8 cellular contexts compared by ENCODE assay signal in the genomic region with DNA sequence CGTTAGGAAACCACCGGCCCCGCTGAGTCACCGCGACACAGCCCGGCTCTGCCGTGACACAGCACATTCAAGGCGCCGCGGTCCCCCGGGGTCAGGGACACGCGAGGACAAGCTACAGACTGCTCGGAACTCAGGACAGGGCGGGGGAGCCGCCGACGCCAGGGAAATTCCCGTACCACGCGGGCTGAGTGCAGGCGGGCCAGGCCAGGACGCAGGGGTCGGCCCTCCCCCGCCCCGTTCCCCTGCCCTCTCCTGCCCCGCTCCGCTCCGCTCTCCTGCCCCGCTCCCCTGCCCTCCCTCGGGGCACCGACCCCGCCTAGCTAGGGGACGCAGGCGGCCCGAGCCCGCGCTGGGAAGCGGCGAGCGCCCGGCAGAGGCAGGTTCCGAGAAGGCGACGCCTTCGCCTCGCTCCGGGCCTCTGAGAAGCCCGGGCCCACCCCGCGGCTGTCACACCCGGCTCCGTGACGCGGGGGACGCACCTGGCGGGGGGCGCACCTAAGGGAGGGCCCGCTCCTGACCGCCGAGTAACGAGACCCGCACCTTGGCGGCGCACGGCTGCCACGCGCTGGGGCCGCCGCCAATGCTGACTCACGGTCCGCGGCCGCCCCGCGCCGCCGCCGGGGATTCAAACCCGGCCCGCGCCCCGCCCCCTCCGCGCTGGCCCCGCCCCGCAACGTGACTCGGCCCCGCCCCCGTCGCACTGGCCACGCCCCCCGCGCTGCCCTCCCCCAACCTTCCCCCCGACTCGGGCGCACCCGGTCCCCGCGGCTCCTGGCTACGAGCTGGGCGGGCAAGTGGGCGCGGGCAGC. TPM values are rescaled to one million over a fixed set of nuclear protein-coding genes. Genes with fewer than 3 reads are reported as not detected.
A peak's percentile ranks its signal among the peaks of the same experiment; 100 is the strongest.
DNase-seq lines count a peak whose midpoint lies in the region; ATAC-seq and TF ChIP-seq lines count a peak whose summit lies in the region.

No MANE protein-coding gene starts in this region.

- WGBS in thymus = 2% methylated on average over 105 of the region's 105 CpGs

- CTCF ChIA-PET in activated naive CD4-positive, alpha-beta T cell treated with anti-CD3 and anti-CD28 coated beads, Interleukin-2, amount 10 ng/mL, durations not matched to agents 7 days and 5 days (lab: Charles Lee) = interaction anchor here (0.5 to 3.5 kb wide), 4 partner anchors 10 to 1034 kb away, joined by 3 to 14 read pairs (median 4); no protein-coding TSS in a partner anchor

- H3K9me3 Mint-ChIP-seq in activated naive CD4-positive, alpha-beta T cell treated with anti-CD3 and anti-CD28 coated beads, Interleukin-2, amount 10 ng/mL, durations not matched to agents 7 days and 5 days = no peaks in the 10 kb centered on the region
- H3K9me3 Mint-ChIP-seq in osteocyte (ENCODE audit: unreplicated experiment) = no peaks in the 10 kb centered on the region

- peaks cover 2% of the 10 kb centered on the region for H3K27me3 ChIP-seq in thymus (ENCODE audit: control insufficient read depth, insufficient read depth)

- ATAC-seq in HG03442 (IDR thresholded peaks at IDR 0.05; ENCODE audit: unreplicated experiment) = peak; percentile 43

- TF ChIP-seq CTCF in osteocyte (IDR thresholded peaks at IDR 0.05) = no peak

- peak overlapping the region; percentile 73 for H3K27ac Mint-ChIP-seq in activated naive CD4-positive, alpha-beta T cell treated with anti-CD3 and anti-CD28 coated beads, Interleukin-2, amount 10 ng/mL, durations not matched to agents 7 days and 5 days
- H3K27ac Mint-ChIP-seq in osteocyte (ENCODE audit: unreplicated experiment) = peak overlapping the region; percentile 87

- H3K27me3 Mint-ChIP-seq in activated naive CD4-positive, alpha-beta T cell treated with anti-CD3 and anti-CD28 coated beads, Interleukin-2, amount 10 ng/mL, durations not matched to agents 7 days and 5 days = no peaks in the 10 kb centered on the region
- no peaks in the 10 kb centered on the region for H3K27me3 Mint-ChIP-seq in osteocyte (ENCODE audit: unreplicated experiment)

- peaks cover 11% of the 10 kb centered on the region for H3K4me1 ChIP-seq in thymus (ENCODE audit: control insufficient read depth, insufficient read depth, low read length)

- H3K36me3 ChIP-seq in thymus (ENCODE audit: control insufficient read depth, insufficient read depth) = peaks cover 76% of the 10 kb centered on the region

- peak overlapping the region; percentile 42 for H3K27ac ChIP-seq in thymus (ENCODE audit: low read depth)

- H3K4me1 Mint-ChIP-seq in activated naive CD4-positive, alpha-beta T cell treated with anti-CD3 and anti-CD28 coated beads, Interleukin-2, amount 10 ng/mL, durations not matched to agents 7 days and 5 days = peaks cover 19% of the 10 kb centered on the region
- peaks cover 20% of the 10 kb centered on the region for H3K4me1 Mint-ChIP-seq in osteocyte (ENCODE audit: unreplicated experiment)

- no peaks in the 10 kb centered on the region for H3K9me3 ChIP-seq in thymus (ENCODE audit: control insufficient read depth)

- DNase-seq in DMS153 (lab: John Stamatoyannopoulos, UW) (peak; percentile 53), DMS153 treated with DMSO at 0.1 percent for 48 hours (lab: John Stamatoyannopoulos, UW; ENCODE audit: unreplicated experiment) (no peak), SK-N-DZ (ENCODE audit: low spot score) (peak; percentile 50), glomerular visceral epithelial cell (ENCODE audit: extremely low spot score) (peak; percentile 69), osteocyte (ENCODE audit: extremely low spot score, unreplicated experiment) (peak; percentile 92)
- peak; percentile 73 for DNase-seq in activated naive CD4-positive, alpha-beta T cell treated with anti-CD3 and anti-CD28 coated beads, Interleukin-2, amount 10 ng/mL, durations not matched to agents 7 days and 5 days

- H3K4me3 Mint-ChIP-seq in activated naive CD4-positive, alpha-beta T cell treated with anti-CD3 and anti-CD28 coated beads, Interleukin-2, amount 10 ng/mL, durations not matched to agents 7 days and 5 days = peak overlapping the region; percentile 68
- peak overlapping the region; percentile 71 for H3K4me3 Mint-ChIP-seq in osteocyte (ENCODE audit: unreplicated experiment)

- H3K36me3 Mint-ChIP-seq in activated naive CD4-positive, alpha-beta T cell treated with anti-CD3 and anti-CD28 coated beads, Interleukin-2, amount 10 ng/mL, durations not matched to agents 7 days and 5 days = peaks cover 8% of the 10 kb centered on the region
- peaks cover 10% of the 10 kb centered on the region for H3K36me3 Mint-ChIP-seq in osteocyte (ENCODE audit: unreplicated experiment)

- H3K4me3 ChIP-seq in thymus (ENCODE audit: low read length) = peak overlapping the region; percentile 48

RNA-seq across cellular contexts. Expression of a gene that starts 27.5 kb away (rescaled TPM):
- 25.5 and 25.8 TPM in 2 replicates for polyA plus RNA-seq in SK-N-DZ (2014; cell fraction: cytosol; rRNA removed)
- polyA plus RNA-seq in SK-N-DZ (2014; cell fraction: nucleus; rRNA removed) = 105 and 130 TPM in 2 replicates
- 92.4 and 94.3 TPM in 2 replicates for total RNA-seq in osteocyte
- polyA plus RNA-seq in thymus = 61.3 TPM

RNA-seq across cellular contexts. Expression of a gene that starts 27.6 kb away (rescaled TPM):
- 104 and 120 TPM in 2 replicates for polyA plus RNA-seq in SK-N-DZ (2014; cell fraction: cytosol; rRNA removed)
- polyA plus RNA-seq in SK-N-DZ (2014; cell fraction: nucleus; rRNA removed) = 72.6 and 86.5 TPM in 2 replicates
- total RNA-seq in osteocyte = 58.0 and 59.2 TPM in 2 replicates
- 46.8 TPM for polyA plus RNA-seq in thymus

RNA-seq across cellular contexts. Expression of a gene that starts 35.2 kb away (rescaled TPM):
- 13.7 and 16.2 TPM in 2 replicates for polyA plus RNA-seq in SK-N-DZ (2014; cell fraction: cytosol; rRNA removed)
- polyA plus RNA-seq in SK-N-DZ (2014; cell fraction: nucleus; rRNA removed) = 80.1 and 109 TPM in 2 replicates
- total RNA-seq in osteocyte = 28.4 and 34.4 TPM in 2 replicates
- 21.9 TPM for polyA plus RNA-seq in thymus

RNA-seq across cellular contexts. Expression of a gene that starts 41.3 kb away (rescaled TPM):
- 31.5 and 51.8 TPM in 2 replicates for polyA plus RNA-seq in SK-N-DZ (2014; cell fraction: cytosol; rRNA removed)
- polyA plus RNA-seq in SK-N-DZ (2014; cell fraction: nucleus; rRNA removed) = 38.6 and 41.7 TPM in 2 replicates
- 9.7 and 10.1 TPM in 2 replicates for total RNA-seq in osteocyte
- polyA plus RNA-seq in thymus = 24.4 TPM

RNA-seq across cellular contexts. Expression of a gene that starts 45.8 kb away (rescaled TPM):
- polyA plus RNA-seq in SK-N-DZ (2014; cell fraction: cytosol; rRNA removed) = 0.51 and 1.2 TPM in 2 replicates
- polyA plus RNA-seq in SK-N-DZ (2014; cell fraction: nucleus; rRNA removed) = 7.5 and 9.9 TPM in 2 replicates
- total RNA-seq in osteocyte = 0.42 and 0.48 TPM in 2 replicates
- polyA plus RNA-seq in thymus = 5.4 TPM
